14 cellular contexts compared by ENCODE assay signal in the genomic region with DNA sequence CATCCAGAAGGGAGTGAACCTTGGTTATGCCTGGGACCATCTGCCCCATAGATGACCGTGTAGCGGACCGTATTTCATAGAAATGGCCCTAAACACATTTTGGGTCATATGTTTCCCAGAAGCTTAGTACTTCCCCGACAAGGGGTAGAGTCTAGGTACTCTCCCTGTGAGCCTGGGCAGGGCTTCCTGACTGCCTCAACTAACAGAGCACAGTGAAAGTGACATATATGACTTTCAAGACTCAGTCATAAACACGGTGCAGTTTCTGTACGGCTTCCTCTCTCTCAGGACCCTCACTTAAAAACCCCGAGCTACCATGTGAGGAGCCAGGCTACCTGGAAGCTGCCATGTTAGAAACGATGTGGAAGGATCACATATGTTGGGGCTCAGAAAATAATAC. TPM values are rescaled to one million over a fixed set of nuclear protein-coding genes. Genes with fewer than 3 reads are reported as not detected.
DNase-seq lines count a peak whose midpoint lies in the region; ATAC-seq and TF ChIP-seq lines count a peak whose summit lies in the region.
"Had no signal": no experiment of that assay in that cellular context is flagged by ENCODE, and none has a peak within 500 bp of the region (broad histone marks: within the 10 kb centered on the region; RNA-seq: fewer than 3 reads in every experiment).

No MANE protein-coding gene starts in this region.

- no peaks in the 10 kb centered on the region for H3K4me1 Mint-ChIP-seq in endothelial cell (ENCODE audit: unreplicated experiment)
- H3K4me1 Mint-ChIP-seq in CD4-positive, alpha-beta T cell (ENCODE audit: low read depth), result peaks cover 7% of the 10 kb centered on the region

- H3K4me3 Mint-ChIP-seq in endothelial cell (ENCODE audit: unreplicated experiment), result no peak overlapping the region
- H3K4me3 Mint-ChIP-seq in CD4-positive, alpha-beta T cell, result no peak overlapping the region
- H3K4me3 Mint-ChIP-seq: activated CD8-positive, alpha-beta T cell treated with anti-CD3 and anti-CD28 coated beads for 36 hours had no signal

- no peaks in the 10 kb centered on the region for H3K36me3 Mint-ChIP-seq in endothelial cell (ENCODE audit: low read depth, unreplicated experiment)
- H3K36me3 Mint-ChIP-seq in CD4-positive, alpha-beta T cell (ENCODE audit: low read depth), result no peaks in the 10 kb centered on the region
- H3K36me3 Mint-ChIP-seq: CD8-positive, alpha-beta memory T cell; immature natural killer cell had no signal

- no peaks in the 10 kb centered on the region for H3K9me3 ChIP-seq in CD4-positive, alpha-beta T cell (ENCODE audit: control insufficient read depth, low read length)

- POLR2A ChIA-PET in CD4-positive, alpha-beta T cell (lab: Charles Lee), result no interaction called here

- TF ChIP-seq CTCF in endothelial cell (IDR thresholded peaks at IDR 0.05; ENCODE audit: unreplicated experiment), result no peak
- no peak for TF ChIP-seq CTCF in CD4-positive, alpha-beta T cell (IDR thresholded peaks at IDR 0.05)

- no peak overlapping the region for H3K27ac ChIP-seq in CD4-positive, alpha-beta T cell (ENCODE audit: low read depth, low read length)

- CTCF ChIA-PET in CD4-positive, alpha-beta T cell (lab: Charles Lee), result interaction anchor here (1.0 to 1.7 kb wide), 12 partner anchors 11 to 1043 kb away, joined by 3 to 26 read pairs (median 3); no protein-coding TSS in a partner anchor

- no peaks in the 10 kb centered on the region for H3K27me3 ChIP-seq in CD4-positive, alpha-beta T cell (ENCODE audit: control insufficient read depth, insufficient read depth, low read length)

- peaks cover 2% of the 10 kb centered on the region for H3K27me3 Mint-ChIP-seq in endothelial cell (ENCODE audit: unreplicated experiment)
- peaks cover 11% of the 10 kb centered on the region for H3K27me3 Mint-ChIP-seq in CD4-positive, alpha-beta T cell

- intact Hi-C loops in CD4-positive, alpha-beta T cell (cut with DNase I, micrococcal nuclease), result loop anchor here (1.0 to 10.0 kb wide), 6 partner anchors 233 to 1043 kb away; no protein-coding TSS in a partner anchor

- H3K9me3 Mint-ChIP-seq in endothelial cell (ENCODE audit: unreplicated experiment), result no peaks in the 10 kb centered on the region
- no peaks in the 10 kb centered on the region for H3K9me3 Mint-ChIP-seq in CD4-positive, alpha-beta T cell
- H3K9me3 Mint-ChIP-seq: activated CD8-positive, alpha-beta T cell treated with anti-CD3 and anti-CD28 coated beads for 36 hours; CD8-positive, alpha-beta memory T cell; immature natural killer cell had no signal

- ATAC-seq in GM18867 (IDR thresholded peaks at IDR 0.05; ENCODE audit: unreplicated experiment) (peak; percentile 74), GM21515 (IDR thresholded peaks at IDR 0.05; ENCODE audit: unreplicated experiment) (peak; percentile 54), HG03095 (IDR thresholded peaks at IDR 0.05; ENCODE audit: unreplicated experiment) (peak; percentile 76), HG02763 (IDR thresholded peaks at IDR 0.05; ENCODE audit: unreplicated experiment) (no peak)
- ATAC-seq in CD4-positive, alpha-beta T cell (ENCODE audit: poor library complexity), result no peak

- H3K27ac Mint-ChIP-seq in endothelial cell (ENCODE audit: unreplicated experiment), result peak overlapping the region; percentile 44
- H3K27ac Mint-ChIP-seq in CD4-positive, alpha-beta T cell, result no peak overlapping the region
- H3K27ac Mint-ChIP-seq: activated CD8-positive, alpha-beta T cell treated with anti-CD3 and anti-CD28 coated beads for 36 hours; CD8-positive, alpha-beta memory T cell had no signal

- DNase-seq in endothelial cell (ENCODE audit: low spot score) (no peak), HPDE6-E6E7 (ENCODE audit: extremely low spot score) (no peak)
- DNase-seq in CD4-positive, alpha-beta T cell, result no peak
- no peak for DNase-seq in stimulated activated CD4-positive, alpha-beta T cell treated with anti-CD3 and anti-CD28 coated beads, Interleukin-4, amount 100 ng/mL, for 24 hours
- DNase-seq: activated gamma-delta T cell had no signal

RNA-seq across cellular contexts. Expression of gene C9orf57, which starts 20.9 kb away (rescaled TPM):
- total RNA-seq in endothelial cell (ENCODE audit: unreplicated experiment), result not detected
- total RNA-seq in CD4-positive, alpha-beta T cell, result not detected
- total RNA-seq: activated CD8-positive, alpha-beta T cell treated with anti-CD3 and anti-CD28 coated beads for 36 hours; CD8-positive, alpha-beta memory T cell; Right ventricle myocardium superior; skeletal muscle tissue had no signal

Comparison
In these comparisons a context has a peak if more than half of its experiments do, and no peak if none do; other contexts are left out.
1. ATAC-seq: peak in GM18867 (single experiment), GM21515 (single experiment) and HG03095 (single experiment); none in CD4-positive, alpha-beta T cell (single experiment) and HG02763 (single experiment).